In genomic region chr7:98286701-98287485, GRCh38 we compare ENCODE assay signal across 11 cellular contexts. TPM values are rescaled to one million over a fixed set of nuclear protein-coding genes. Genes with fewer than 3 reads are reported as not detected.
DNase-seq lines count a peak whose midpoint lies in the region; ATAC-seq and TF ChIP-seq lines count a peak whose summit lies in the region.
"Had no signal": no experiment of that assay in that cellular context is flagged by ENCODE, and none has a peak within 500 bp of the region (broad histone marks: within the 10 kb centered on the region; RNA-seq: fewer than 3 reads in every experiment).

No MANE protein-coding gene starts in this region.

- H3K27me3 ChIP-seq in SJSA1 (replicated peaks) (no peaks in the 10 kb centered on the region), osteoblast (ENCODE audit: insufficient read depth, low read length) (no peaks in the 10 kb centered on the region)

- H3K27ac ChIP-seq in SJSA1 (peak overlapping the region; percentile 69), osteoblast (ENCODE audit: low read depth, low read length) (peak overlapping the region; percentile 92)

- peak overlapping the region; percentile 84 for H3K4me2 ChIP-seq in osteoblast (ENCODE audit: insufficient read depth, low read length)

- H4K20me1 ChIP-seq in osteoblast (ENCODE audit: insufficient read depth, low read length) = peaks cover 52% of the 10 kb centered on the region

- H3K4me1 ChIP-seq in SJSA1 (replicated peaks) (peaks cover 54% of the 10 kb centered on the region), osteoblast (ENCODE audit: insufficient read depth, low read length) (peaks cover 52% of the 10 kb centered on the region)

- no peak for ATAC-seq in HG02852 (IDR thresholded peaks at IDR 0.05; ENCODE audit: unreplicated experiment)

- DNase-seq in AG10803 (ENCODE audit: low read depth) = no peak
- DNase-seq in SJSA1 (ENCODE audit: low read depth in 1 of 2, low spot score in 2 of 2) = no peak
- no peak for DNase-seq in fibroblast of villous mesenchyme (ENCODE audit: low read depth)
- peak; percentile 90 for DNase-seq in osteoblast (ENCODE audit: insufficient read length, low spot score, missing footprints)
- no peak for DNase-seq in HK-2 (ENCODE audit: unreplicated experiment)
- DNase-seq in epidermal melanocyte (ENCODE audit: insufficient read length, low spot score) = no peak
- DNase-seq in stimulated activated CD4-positive, alpha-beta T cell treated with anti-CD3 and anti-CD28 coated beads, Interleukin-15, amount 100 ng/mL, for 24 hours = no peak
- DNase-seq: activated CD4-positive, alpha-beta memory T cell treated with anti-CD3 and anti-CD28 coated beads for 36 hours; stimulated activated CD4-positive, alpha-beta T cell treated with anti-CD3 and anti-CD28 coated beads, Interleukin-4, amount 100 ng/mL, for 4 hours had no signal

- H3K4me3 ChIP-seq in AG10803 (ENCODE audit: low read length) = peak overlapping the region; percentile 93
- H3K4me3 ChIP-seq in SJSA1 = no peak overlapping the region
- H3K4me3 ChIP-seq in fibroblast of villous mesenchyme (ENCODE audit: low read depth, low read length) = peak overlapping the region; percentile 95
- peak overlapping the region; percentile 59 for H3K4me3 ChIP-seq in osteoblast (ENCODE audit: insufficient read depth, low read length)
- H3K4me3 ChIP-seq: mucosa of descending colon had no signal

- H3K9me3 ChIP-seq in SJSA1 (replicated peaks) (no peaks in the 10 kb centered on the region), osteoblast (ENCODE audit: low read depth, low read length) (no peaks in the 10 kb centered on the region)
- H3K9me3 ChIP-seq: mucosa of descending colon had no signal

- H3K36me3 ChIP-seq in SJSA1 (peaks cover 89% of the 10 kb centered on the region), osteoblast (ENCODE audit: insufficient read depth, low read length) (peaks cover 35% of the 10 kb centered on the region)

- no peak overlapping the region for H2AFZ ChIP-seq in osteoblast (ENCODE audit: low read length)

- TF ChIP-seq CTCF in AG10803 (conservative IDR thresholded peaks at IDR 0.05; ENCODE audit: low read length) = no peak
- no peak for TF ChIP-seq CTCF in fibroblast of villous mesenchyme (IDR thresholded peaks at IDR 0.05; ENCODE audit: insufficient read depth, low read depth, low read length)
- TF ChIP-seq CTCF in osteoblast (IDR thresholded peaks at IDR 0.05; ENCODE audit: extremely low read depth, low read depth, low read length) = no peak

- peaks cover 97% of the 10 kb centered on the region for H3K79me2 ChIP-seq in osteoblast (ENCODE audit: insufficient read depth, low read length)

RNA-seq across cellular contexts. Expression of gene BRI3, which starts 5.4 kb away (rescaled TPM):
- total RNA-seq in SJSA1 (2014; rRNA removed; shearing (Covaris generic)) = 19.3 and 30.2 TPM in 2 replicates
- total RNA-seq in fibroblast of villous mesenchyme (59.6 and 68.6 TPM in 2 replicates), osteoblast (95.9 and 113 TPM in 2 replicates)

RNA-seq across cellular contexts. Expression of gene TECPR1, which starts 34.9 kb away (rescaled TPM):
- total RNA-seq in SJSA1 (2014; rRNA removed; shearing (Covaris generic)) = 11.0 and 22.1 TPM in 2 replicates
- total RNA-seq in fibroblast of villous mesenchyme (21.6 and 26.1 TPM in 2 replicates), osteoblast (20.3 and 22.4 TPM in 2 replicates)
